2 cellular contexts compared by ENCODE assay signal in genomic region chr11:16194566-16194965, GRCh38.
TF ChIP-seq lines count a peak whose summit lies in the region.

No MANE protein-coding gene starts in this region.

TF ChIP-seq in HEK293, 187 proteins besides CTCF, POLR2A, EP300 and RAD21 (continued from another document):
- TF ChIP-seq ZNF518A (tag by site-specific recombination; conservative IDR thresholded peaks at IDR 0.05; ENCODE audit: low read depth) (no peak), WT1 (tag by site-specific recombination; IDR thresholded peaks at IDR 0.05) (no peak)

TF ChIP-seq in K562, 482 proteins besides CTCF, POLR2A, EP300 and RAD21 (continued from another document):
- TF ChIP-seq, protein P1, sequence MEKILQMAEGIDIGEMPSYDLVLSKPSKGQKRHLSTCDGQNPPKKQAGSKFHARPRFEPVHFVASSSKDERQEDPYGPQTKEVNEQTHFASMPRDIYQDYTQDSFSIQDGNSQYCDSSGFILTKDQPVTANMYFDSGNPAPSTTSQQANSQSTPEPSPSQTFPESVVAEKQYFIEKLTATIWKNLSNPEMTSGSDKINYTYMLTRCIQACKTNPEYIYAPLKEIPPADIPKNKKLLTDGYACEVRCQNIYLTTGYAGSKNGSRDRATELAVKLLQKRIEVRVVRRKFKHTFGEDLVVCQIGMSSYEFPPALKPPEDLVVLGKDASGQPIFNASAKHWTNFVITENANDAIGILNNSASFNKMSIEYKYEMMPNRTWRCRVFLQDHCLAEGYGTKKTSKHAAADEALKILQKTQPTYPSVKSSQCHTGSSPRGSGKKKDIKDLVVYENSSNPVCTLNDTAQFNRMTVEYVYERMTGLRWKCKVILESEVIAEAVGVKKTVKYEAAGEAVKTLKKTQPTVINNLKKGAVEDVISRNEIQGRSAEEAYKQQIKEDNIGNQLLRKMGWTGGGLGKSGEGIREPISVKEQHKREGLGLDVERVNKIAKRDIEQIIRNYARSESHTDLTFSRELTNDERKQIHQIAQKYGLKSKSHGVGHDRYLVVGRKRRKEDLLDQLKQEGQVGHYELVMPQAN (IDR thresholded peaks at IDR 0.05; ENCODE audit: borderline replicate concordance): no peak
- no peak for TF ChIP-seq ELF1 (tag; IDR thresholded peaks at IDR 0.05)
- TF ChIP-seq SRSF3 (IDR thresholded peaks at IDR 0.05; ENCODE audit: insufficient read depth, low read length): no peak
- TF ChIP-seq SMARCA4 (IDR thresholded peaks at IDR 0.05): no peak
- TF ChIP-seq ZNF764 (CRISPR knock-in tag; IDR thresholded peaks at IDR 0.05; ENCODE audit: low read depth): no peak
- TF ChIP-seq, protein P2, sequence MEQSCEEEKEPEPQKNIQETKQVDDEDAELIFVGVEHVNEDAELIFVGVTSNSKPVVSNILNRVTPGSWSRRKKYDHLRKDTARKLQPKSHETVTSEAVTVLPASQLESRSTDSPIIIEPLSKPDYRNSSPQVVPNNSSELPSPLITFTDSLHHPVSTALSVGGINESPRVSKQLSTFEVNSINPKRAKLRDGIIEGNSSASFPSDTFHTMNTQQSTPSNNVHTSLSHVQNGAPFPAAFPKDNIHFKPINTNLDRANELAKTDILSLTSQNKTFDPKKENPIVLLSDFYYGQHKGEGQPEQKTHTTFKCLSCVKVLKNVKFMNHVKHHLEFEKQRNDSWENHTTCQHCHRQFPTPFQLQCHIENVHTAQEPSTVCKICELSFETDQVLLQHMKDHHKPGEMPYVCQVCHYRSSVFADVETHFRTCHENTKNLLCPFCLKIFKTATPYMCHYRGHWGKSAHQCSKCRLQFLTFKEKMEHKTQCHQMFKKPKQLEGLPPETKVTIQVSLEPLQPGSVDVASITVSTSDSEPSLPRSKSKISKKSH (CRISPR knock-in tag; IDR thresholded peaks at IDR 0.05): no peak
- TF ChIP-seq CEBPB (tag; IDR thresholded peaks at IDR 0.05): no peak
- no peak for TF ChIP-seq HNRNPL (IDR thresholded peaks at IDR 0.05; ENCODE audit: low read depth, low read length)
- no peak for TF ChIP-seq ASH1L (IDR thresholded peaks at IDR 0.05; ENCODE audit: borderline replicate concordance, low read depth, partially characterized antibody)
- TF ChIP-seq POLR2H (tag; IDR thresholded peaks at IDR 0.05; ENCODE audit: low read depth): no peak
- TF ChIP-seq WHSC1 (IDR thresholded peaks at IDR 0.05; ENCODE audit: low read length): no peak
- TF ChIP-seq NCOA1 (IDR thresholded peaks at IDR 0.05; ENCODE audit: low read depth): no peak
